In genomic region chr2:240820014-240820606, GRCh38 we compare ENCODE assay signal across 9 cellular contexts. TPM values are rescaled to one million over a fixed set of nuclear protein-coding genes. Genes with fewer than 3 reads are reported as not detected.
A peak's percentile ranks its signal among the peaks of the same experiment; 100 is the strongest.
DNase-seq lines count a peak whose midpoint lies in the region; ATAC-seq and TF ChIP-seq lines count a peak whose summit lies in the region.
"Had no signal": no experiment of that assay in that cellular context is flagged by ENCODE, and none has a peak within 500 bp of the region (broad histone marks: within the 10 kb centered on the region; RNA-seq: fewer than 3 reads in every experiment).

KIF1A (minus strand) TSS chr2:240820219; CDS start chr2:240797752, 22,467 bp downstream.

- H3K4me3 Mint-ChIP-seq in stimulated activated effector memory CD8-positive, alpha-beta T cell treated with anti-CD3 and anti-CD28 coated beads, Interleukin-12 subunit alpha, Interleukin-12 subunit beta, amount 100 ng/mL, for 72 hours: peak within 1 kb of the TSS; percentile 59

- intact Hi-C loops in mucosa of descending colon (cut with DNase I, micrococcal nuclease): no loop called here

- H3K9me3 Mint-ChIP-seq in stimulated activated effector memory CD8-positive, alpha-beta T cell treated with anti-CD3 and anti-CD28 coated beads, Interleukin-12 subunit alpha, Interleukin-12 subunit beta, amount 100 ng/mL, for 72 hours: peaks cover 3% of the 10 kb centered on the region

- H3K4me3 ChIP-seq in right atrium auricular region (peak within 1 kb of the TSS; percentile 56 to 58), mucosa of descending colon (no peak within 1 kb of the TSS)

- no peaks in the 10 kb centered on the region for H3K36me3 Mint-ChIP-seq in stimulated activated effector memory CD8-positive, alpha-beta T cell treated with anti-CD3 and anti-CD28 coated beads, Interleukin-12 subunit alpha, Interleukin-12 subunit beta, amount 100 ng/mL, for 72 hours
- H3K36me3 Mint-ChIP-seq: immature natural killer cell had no signal

- H3K36me3 ChIP-seq in right atrium auricular region: no peaks in the 10 kb centered on the region
- no peaks in the 10 kb centered on the region for H3K36me3 ChIP-seq in mucosa of descending colon (ENCODE audit: low read depth)

- H3K27ac Mint-ChIP-seq in stimulated activated effector memory CD8-positive, alpha-beta T cell treated with anti-CD3 and anti-CD28 coated beads, Interleukin-12 subunit alpha, Interleukin-12 subunit beta, amount 100 ng/mL, for 72 hours: no peak within 1 kb of the TSS
- H3K27ac Mint-ChIP-seq: immature natural killer cell had no signal

- peaks cover 0 to 6% of the 10 kb centered on the region in 2 donors for H3K27me3 ChIP-seq in right atrium auricular region

- no peaks in the 10 kb centered on the region for H3K9me3 ChIP-seq in right atrium auricular region
- H3K9me3 ChIP-seq in mucosa of descending colon: no peaks in the 10 kb centered on the region

- H3K4me1 Mint-ChIP-seq in stimulated activated effector memory CD8-positive, alpha-beta T cell treated with anti-CD3 and anti-CD28 coated beads, Interleukin-12 subunit alpha, Interleukin-12 subunit beta, amount 100 ng/mL, for 72 hours: no peaks in the 10 kb centered on the region

- peaks cover 0 to 26% of the 10 kb centered on the region in 2 donors for H3K4me1 ChIP-seq in right atrium auricular region
- peaks cover 10% of the 10 kb centered on the region for H3K4me1 ChIP-seq in mucosa of descending colon (ENCODE audit: low read depth)

- ATAC-seq in stimulated activated effector memory CD8-positive, alpha-beta T cell treated with anti-CD3 and anti-CD28 coated beads, Interleukin-12 subunit alpha, Interleukin-12 subunit beta, amount 100 ng/mL, for 72 hours: no peak
- ATAC-seq in mucosa of descending colon: no peak
- ATAC-seq in activated CD4-positive, CD25-positive, alpha-beta regulatory T cell treated with anti-CD3 and anti-CD28 coated beads, Interleukin-2, amount 50 U/mL, for 24 hours: no peak
- no peak for ATAC-seq in GM18868 (IDR thresholded peaks at IDR 0.05; ENCODE audit: unreplicated experiment)

- TF ChIP-seq CTCF in right atrium auricular region (IDR thresholded peaks at IDR 0.05) (no peak), mucosa of descending colon (IDR thresholded peaks at IDR 0.05) (no peak)

- DNase-seq in activated naive CD4-positive, alpha-beta T cell treated with Interleukin-2 at 50 U/mL for 16 hours: peak; percentile 7
- no peak for DNase-seq in activated naive CD4-positive, alpha-beta T cell (lab: John Stamatoyannopoulos, UW)
- DNase-seq in SW480 (ENCODE audit: low spot score): peak; percentile 66
- DNase-seq in right atrium auricular region (ENCODE audit: low spot score): no peak
- no peak for DNase-seq in stimulated activated effector memory CD8-positive, alpha-beta T cell treated with anti-CD3 and anti-CD28 coated beads, Interleukin-12 subunit alpha, Interleukin-12 subunit beta, amount 100 ng/mL, for 72 hours (ENCODE audit: low spot score in 2 of 2)
- DNase-seq in mucosa of descending colon: no peak

- peak within 1 kb of the TSS; percentile 68 to 82 for H3K27ac ChIP-seq in right atrium auricular region

RNA-seq across cellular contexts. Expression of gene KIF1A, which starts in this region (rescaled TPM):
- 10 to 100 TPM; 41.8 to 43.7 TPM for total RNA-seq in right atrium auricular region
- 10 to 100 TPM in 1 of 3 donors, 1 to 10 TPM in 2; 1.5 to 17.2 (median 1.9) TPM for total RNA-seq in mucosa of descending colon

Comparison
In these comparisons a context has a peak if more than half of its experiments do, and no peak if none do; other contexts are left out.
1. DNase-seq: peak in activated naive CD4-positive, alpha-beta T cell treated with Interleukin-2 at 50 U/mL for 16 hours (single experiment) and SW480 (single experiment); none in activated naive CD4-positive, alpha-beta T cell (0 of 4), right atrium auricular region (single experiment), stimulated activated effector memory CD8-positive, alpha-beta T cell treated with anti-CD3 and anti-CD28 coated beads, Interleukin-12 subunit alpha, Interleukin-12 subunit beta, amount 100 ng/mL, for 72 hours (0 of 2) and mucosa of descending colon (0 of 3).